In the genomic region with DNA sequence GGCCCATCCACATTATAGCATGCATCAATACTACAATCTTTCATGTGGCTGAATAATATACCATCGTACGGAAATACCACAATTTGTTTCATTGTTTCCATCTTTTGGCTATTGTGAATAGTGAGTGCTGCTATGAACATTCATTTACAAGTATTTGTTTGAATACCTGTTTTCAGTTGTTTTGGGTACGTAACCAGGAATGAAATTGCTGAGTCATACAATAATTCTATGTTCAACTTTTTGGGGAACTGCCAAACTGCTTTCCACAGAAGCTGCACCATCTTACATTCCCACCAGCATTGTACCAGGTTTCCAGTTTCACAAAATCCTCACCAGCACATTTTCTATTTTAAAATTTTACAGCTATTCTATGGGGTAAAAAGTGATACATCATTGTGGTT, we compare ENCODE assay signal across 8 cellular contexts. TPM values are rescaled to one million over a fixed set of nuclear protein-coding genes. Genes with fewer than 3 reads are reported as not detected.
DNase-seq lines count a peak whose midpoint lies in the region; FAIRE-seq and TF ChIP-seq lines count a peak whose summit lies in the region.
"Had no signal": no experiment of that assay in that cellular context is flagged by ENCODE, and none has a peak within 500 bp of the region (broad histone marks: within the 10 kb centered on the region; RNA-seq: fewer than 3 reads in every experiment).

No MANE protein-coding gene starts in this region.

- H3K27ac Mint-ChIP-seq in CD14-positive monocyte, result no peak overlapping the region

- no peaks in the 10 kb centered on the region for H3K27me3 Mint-ChIP-seq in CD14-positive monocyte (ENCODE audit: low read depth in 3 of 3)

- peaks cover 19% of the 10 kb centered on the region for H3K4me1 Mint-ChIP-seq in CD14-positive monocyte

- DNase-seq in ELR (ENCODE audit: low read depth) (peak; percentile 33), HT1080 (ENCODE audit: low read depth) (peak; percentile 50), amniotic epithelial cell (ENCODE audit: low read depth) (peak; percentile 80), NCI-H1694 (lab: John Stamatoyannopoulos, UW) (no peak), ureter (ENCODE audit: low spot score) (no peak), CD14-positive monocyte (ENCODE audit: low spot score) (no peak)
- DNase-seq: pancreas had no signal

- no peak for TF ChIP-seq CTCF in CD14-positive monocyte (IDR thresholded peaks at IDR 0.05)

- peak; percentile 30 for FAIRE-seq in islet of Langerhans (lab: Jason Lieb, UNC)

- H3K9me3 Mint-ChIP-seq in CD14-positive monocyte, result peaks cover 0 to 3% (median 0%) of the 10 kb centered on the region in 7 donors

- peaks cover 4 to 16% of the 10 kb centered on the region in 2 donors for H3K36me3 Mint-ChIP-seq in CD14-positive monocyte

- H3K4me3 Mint-ChIP-seq in CD14-positive monocyte, result no peak overlapping the region

- intact Hi-C loops in CD14-positive monocyte (cut with micrococcal nuclease), result loop anchor here (2.0 to 10.0 kb wide), 2 partner anchors 29 to 55 kb away; a partner anchor contains a TSS

RNA-seq across cellular contexts. Expression of a gene that starts 28.5 kb away (rescaled TPM):
- total RNA-seq in HT1080 (2014; rRNA removed; shearing (Covaris generic)), result 18.4 and 21.7 TPM in 2 replicates
- 12.2 and 15.5 TPM in 2 replicates for polyA plus RNA-seq in HT1080 (2015; cell fraction: cytosol; rRNA removed)
- polyA plus RNA-seq in HT1080 (2015; cell fraction: nucleus; rRNA removed), result 49.9 and 52.3 TPM in 2 replicates
- 23.6 TPM for total RNA-seq in ureter
- 10 to 100 TPM; 80.8 to 94.4 TPM for polyA plus RNA-seq in CD14-positive monocyte

RNA-seq across cellular contexts. Expression of a gene that starts 38.0 kb away (rescaled TPM):
- 564 and 701 TPM in 2 replicates for total RNA-seq in HT1080 (2014; rRNA removed; shearing (Covaris generic))
- polyA plus RNA-seq in HT1080 (2015; cell fraction: cytosol; rRNA removed), result 437 and 465 TPM in 2 replicates
- 364 and 365 TPM in 2 replicates for polyA plus RNA-seq in HT1080 (2015; cell fraction: nucleus; rRNA removed)
- total RNA-seq in ureter, result 316 TPM
- polyA plus RNA-seq in CD14-positive monocyte, result 100 to 1,000 TPM; 457 to 499 TPM

Comparison
In these comparisons a context has a peak if more than half of its experiments do, and no peak if none do; other contexts are left out.
1. DNase-seq: peak in ELR (single experiment), HT1080 (single experiment) and amniotic epithelial cell (single experiment); none in NCI-H1694 (single experiment), ureter (single experiment) and CD14-positive monocyte (single experiment).